8 cellular contexts compared by ENCODE assay signal in genomic region chr2:218217366-218218309, GRCh38. TPM values are rescaled to one million over a fixed set of nuclear protein-coding genes. Genes with fewer than 3 reads are reported as not detected.
DNase-seq lines count a peak whose midpoint lies in the region; ATAC-seq and TF ChIP-seq lines count a peak whose summit lies in the region.

No MANE protein-coding gene starts in this region.

- in situ Hi-C loops in Caki2 (cut with HindIII; ENCODE audit: low pct_unique_long_range_greater_than_20kb, low sequenced_read_pairs) = no loop called here

- peak overlapping the region; percentile 91 for H3K4me3 ChIP-seq in LNCaP clone FGC (ENCODE audit: low read depth, low read length)

- ATAC-seq in GM21526 (IDR thresholded peaks at IDR 0.05; ENCODE audit: low FRiP score, unreplicated experiment) = peak; percentile 32

- no peak for TF ChIP-seq CTCF in LNCaP clone FGC (IDR thresholded peaks at IDR 0.05; ENCODE audit: control insufficient read depth, extremely low read depth, insufficient read depth)

- DNase-seq in Caki2 (ENCODE audit: low read depth) = peak; percentile 30
- no peak for DNase-seq in LNCaP clone FGC (ENCODE audit: low read depth)
- DNase-seq in activated CD4-positive, alpha-beta T cell treated with anti-CD3 and anti-CD28 coated beads, Interleukin-2, amount 50 U/mL, for 1 hour = peak; percentile 63
- peak; percentile 47 for DNase-seq in dermis blood vessel endothelial cell
- DNase-seq in medulla oblongata (ENCODE audit: extremely low spot score) = peak; percentile 27
- peak; percentile 56 for DNase-seq in stimulated activated CD8-positive, alpha-beta memory T cell treated with anti-CD3 and anti-CD28 coated beads, Interleukin-12 subunit alpha, Interleukin-12 subunit beta, amount 100 ng/mL, for 1 hour (ENCODE audit: low read depth)
- DNase-seq in H4 (ENCODE audit: low spot score) = no peak

RNA-seq across cellular contexts. Expression of gene ARPC2, which starts 0.6 kb away (rescaled TPM):
- 470 and 533 TPM in 2 replicates for total RNA-seq in Caki2 (2014; rRNA removed; shearing (Covaris generic); ENCODE audit: low replicate concordance)
- total RNA-seq in dermis blood vessel endothelial cell = 278 and 352 TPM in 2 replicates
- total RNA-seq in H4 (2014; rRNA removed; shearing (Covaris generic)) = 264 and 290 TPM in 2 replicates

RNA-seq across cellular contexts. Expression of gene GPBAR1, which starts 43.2 kb away (rescaled TPM):
- total RNA-seq in Caki2 (2014; rRNA removed; shearing (Covaris generic); ENCODE audit: low replicate concordance) = 0.12 TPM in 1 of 2 replicates, not detected in the other
- not detected in 2 replicates for total RNA-seq in dermis blood vessel endothelial cell
- total RNA-seq in H4 (2014; rRNA removed; shearing (Covaris generic)) = 0.37 TPM in 1 of 2 replicates, not detected in the other

RNA-seq across cellular contexts. Expression of gene CXCR1, which starts 50.9 kb away (rescaled TPM):
- not detected in 2 replicates for total RNA-seq in Caki2 (2014; rRNA removed; shearing (Covaris generic); ENCODE audit: low replicate concordance)
- total RNA-seq in dermis blood vessel endothelial cell = not detected in 2 replicates
- not detected in 2 replicates for total RNA-seq in H4 (2014; rRNA removed; shearing (Covaris generic))

RNA-seq across cellular contexts. Expression of gene AAMP, which starts 52.3 kb away (rescaled TPM):
- 130 and 189 TPM in 2 replicates for total RNA-seq in Caki2 (2014; rRNA removed; shearing (Covaris generic); ENCODE audit: low replicate concordance)
- 162 and 185 TPM in 2 replicates for total RNA-seq in dermis blood vessel endothelial cell
- 120 and 187 TPM in 2 replicates for total RNA-seq in H4 (2014; rRNA removed; shearing (Covaris generic))

RNA-seq across cellular contexts. Expression of gene PNKD, which starts 52.7 kb away (rescaled TPM):
- 66.8 and 75.8 TPM in 2 replicates for total RNA-seq in Caki2 (2014; rRNA removed; shearing (Covaris generic); ENCODE audit: low replicate concordance)
- total RNA-seq in dermis blood vessel endothelial cell = 26.5 and 50.2 TPM in 2 replicates
- 39.6 and 40.2 TPM in 2 replicates for total RNA-seq in H4 (2014; rRNA removed; shearing (Covaris generic))

Comparison
In these comparisons a context has a peak if more than half of its experiments do, and no peak if none do; other contexts are left out.
1. DNase-seq: peak in Caki2 (single experiment), activated CD4-positive, alpha-beta T cell treated with anti-CD3 and anti-CD28 coated beads, Interleukin-2, amount 50 U/mL, for 1 hour (single experiment), dermis blood vessel endothelial cell (single experiment), medulla oblongata (single experiment) and stimulated activated CD8-positive, alpha-beta memory T cell treated with anti-CD3 and anti-CD28 coated beads, Interleukin-12 subunit alpha, Interleukin-12 subunit beta, amount 100 ng/mL, for 1 hour (single experiment); none in LNCaP clone FGC (single experiment) and H4 (single experiment).